In genomic region chr7:25976630-25977029, GRCh38 we compare ENCODE assay signal across 1 cellular context.
A peak's percentile ranks its signal among the peaks of the same experiment; 100 is the strongest.
TF ChIP-seq lines count a peak whose summit lies in the region.

No MANE protein-coding gene starts in this region.

TF ChIP-seq in K562, 482 proteins besides CTCF, POLR2A, EP300 and RAD21 (continued from another document):
- TF ChIP-seq USF1 (CRISPR knock-in tag; IDR thresholded peaks at IDR 0.05) (peak; percentile 86), TRIM28 (IDR thresholded peaks at IDR 0.05) (peak; percentile 40; the same call in 1 of the 2 replicates), ZNF431 (CRISPR knock-in tag; IDR thresholded peaks at IDR 0.05) (no peak), BRF2 (IDR thresholded peaks at IDR 0.05; ENCODE audit: borderline replicate concordance, insufficient read depth, insufficient read length) (no peak), ZNF551 (CRISPR knock-in tag; IDR thresholded peaks at IDR 0.05) (no peak)
- TF ChIP-seq, protein P1, sequence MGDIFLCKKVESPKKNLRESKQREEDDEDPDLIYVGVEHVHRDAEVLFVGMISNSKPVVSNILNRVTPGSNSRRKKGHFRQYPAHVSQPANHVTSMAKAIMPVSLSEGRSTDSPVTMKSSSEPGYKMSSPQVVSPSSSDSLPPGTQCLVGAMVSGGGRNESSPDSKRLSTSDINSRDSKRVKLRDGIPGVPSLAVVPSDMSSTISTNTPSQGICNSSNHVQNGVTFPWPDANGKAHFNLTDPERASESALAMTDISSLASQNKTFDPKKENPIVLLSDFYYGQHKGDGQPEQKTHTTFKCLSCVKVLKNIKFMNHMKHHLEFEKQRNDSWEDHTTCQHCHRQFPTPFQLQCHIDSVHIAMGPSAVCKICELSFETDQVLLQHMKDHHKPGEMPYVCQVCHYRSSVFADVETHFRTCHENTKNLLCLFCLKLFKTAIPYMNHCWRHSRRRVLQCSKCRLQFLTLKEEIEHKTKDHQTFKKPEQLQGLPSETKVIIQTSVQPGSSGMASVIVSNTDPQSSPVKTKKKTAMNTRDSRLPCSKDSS (IDR thresholded peaks at IDR 0.05; ENCODE audit: low read depth, partially characterized antibody) = peak; percentile 69
- TF ChIP-seq, protein P2, sequence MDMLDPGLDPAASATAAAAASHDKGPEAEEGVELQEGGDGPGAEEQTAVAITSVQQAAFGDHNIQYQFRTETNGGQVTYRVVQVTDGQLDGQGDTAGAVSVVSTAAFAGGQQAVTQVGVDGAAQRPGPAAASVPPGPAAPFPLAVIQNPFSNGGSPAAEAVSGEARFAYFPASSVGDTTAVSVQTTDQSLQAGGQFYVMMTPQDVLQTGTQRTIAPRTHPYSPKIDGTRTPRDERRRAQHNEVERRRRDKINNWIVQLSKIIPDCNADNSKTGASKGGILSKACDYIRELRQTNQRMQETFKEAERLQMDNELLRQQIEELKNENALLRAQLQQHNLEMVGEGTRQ (CRISPR knock-in tag; IDR thresholded peaks at IDR 0.05) = peak; percentile 68
TF ChIP-seq in K562: peak in this region for 7.
